In genomic region chr12:43751360-43751759, GRCh38 we compare ENCODE assay signal across 2 cellular contexts. TPM values are rescaled to one million over a fixed set of nuclear protein-coding genes. Genes with fewer than 3 reads are reported as not detected.
DNase-seq lines count a peak whose midpoint lies in the region; ATAC-seq, FAIRE-seq and TF ChIP-seq lines count a peak whose summit lies in the region.
"Not testable (repeated sequence)": the region's sequence is repeated elsewhere in the genome, so short reads cannot be mapped to it uniquely, and the experiment has no call there.

No MANE protein-coding gene starts in this region.

- H3K27me3 ChIP-seq in K562 (ENCODE audit: control insufficient read depth in 2 of 2, insufficient read depth in 2 of 2, low read length in 2 of 2) = not testable (repeated sequence)

- H3K9ac ChIP-seq in K562 (ENCODE audit: insufficient read depth in 1 of 2, low read depth in 2 of 2, low read length in 2 of 2) = not testable (repeated sequence)

- H3K4me2 ChIP-seq in K562 (ENCODE audit: insufficient read depth, low read length) = not testable (repeated sequence)

- not testable (repeated sequence) for H3K9me1 ChIP-seq in K562 (ENCODE audit: control insufficient read depth, insufficient read depth, low read length)

- not testable (repeated sequence) for H3K27ac ChIP-seq in HEK293 (ENCODE audit: extremely low read depth, low read depth, low read length); K562 (ENCODE audit: extremely low read depth, low read depth, low read length)

- H3K4me1 ChIP-seq in HEK293 (ENCODE audit: control insufficient read depth, insufficient read depth, low read length); K562 (replicated peaks in 1 of 2; ENCODE audit: control insufficient read depth in 2 of 2, insufficient read depth in 2 of 2, low read length in 2 of 2): not testable (repeated sequence)

- TF ChIP-seq CTCF in HEK293 (tag by site-specific recombination; IDR thresholded peaks at IDR 0.05); K562 (IDR thresholded peaks at IDR 0.05 in 2 of 3, conservative IDR thresholded peaks at IDR 0.05 in 1 of 3; ENCODE audit: insufficient read depth in 2 of 3, low read depth in 1 of 3, low read length in 3 of 3): not testable (repeated sequence)

- BruUV-seq in K562 (replicated peaks; lab: Mats Ljungman, UMichigan) = not testable (repeated sequence)

- H4K20me1 ChIP-seq in K562 (replicated peaks; ENCODE audit: control insufficient read depth, insufficient read depth, low read length) = not testable (repeated sequence)

- in situ Hi-C loops in K562 (cut with MboI) = not testable (repeated sequence)

- DNase-seq in K562 (ENCODE audit: extremely low read depth in 1 of 4, low spot score in 3 of 4) = not testable (repeated sequence)

- H3K4me3 ChIP-seq in HEK293 (ENCODE audit: low read depth, low read length); K562: not testable (repeated sequence)

- intact Hi-C loops in K562 (cut with micrococcal nuclease) = not testable (repeated sequence)

- TF ChIP-seq EP300 in K562 (IDR thresholded peaks at IDR 0.05; ENCODE audit: low read length) = not testable (repeated sequence)

- H2AFZ ChIP-seq in K562 (ENCODE audit: low read depth, low read length) = not testable (repeated sequence)

- POLR2A ChIA-PET in HEK293 (lab: Yijun Ruan, JAX); K562 (lab: Yijun Ruan, JAX): not testable (repeated sequence)

- H3K36me3 ChIP-seq in HEK293 (ENCODE audit: control insufficient read depth in 2 of 2, insufficient read depth in 1 of 2, low read length in 2 of 2) (peaks cover 7 to 22% of the 10 kb centered on the region in 2 experiments), K562 (ENCODE audit: control insufficient read depth, insufficient read depth, low read length) (peaks cover 56% of the 10 kb centered on the region)

- peaks cover 50% of the 10 kb centered on the region for H3K79me2 ChIP-seq in K562 (ENCODE audit: control insufficient read depth, insufficient read depth, low read length)

- TF ChIP-seq POLR2A in K562 (conservative IDR thresholded peaks at IDR 0.05) = not testable (repeated sequence)

- H3K9me3 ChIP-seq in HEK293 (ENCODE audit: control insufficient read depth, insufficient read depth, low read depth, low read length); K562 (replicated peaks; ENCODE audit: control insufficient read depth, insufficient read depth, low read depth, low read length): not testable (repeated sequence)

- not testable (repeated sequence) for FAIRE-seq in K562 (lab: Jason Lieb, UNC)

- CTCF ChIA-PET in HEK293 (lab: Yijun Ruan, JAX); K562 (lab: Yijun Ruan, JAX; ENCODE audit: low intra/inter-chr PET ratio): not testable (repeated sequence)

- not testable (repeated sequence) for ATAC-seq in K562

- WGBS in K562 (ENCODE audit: insufficient coverage, low coverage, missing lambda C conversion rate) = 100% methylated on average over 2 of the region's 6 CpGs

- TF ChIP-seq RAD21 in K562 (CRISPR knock-in tag; conservative IDR thresholded peaks at IDR 0.05 in 1 of 2, IDR thresholded peaks at IDR 0.05 in 1 of 2) = not testable (repeated sequence)

TF ChIP-seq in HEK293, 187 proteins besides CTCF, POLR2A, EP300 and RAD21:
- 0 out of 2 replicates have a peak, but pooled peaks have one; percentile 22 for TF ChIP-seq ZNF580 (tag by site-specific recombination; IDR thresholded peaks at IDR 0.05)
- TF ChIP-seq ZNF146 (tag by site-specific recombination; IDR thresholded peaks at IDR 0.05) = peak; percentile 95
TF ChIP-seq in HEK293: peak in this region for 2; not testable (repeated sequence) for 185.

TF ChIP-seq in K562, 482 proteins besides CTCF, POLR2A, EP300 and RAD21:
- TF ChIP-seq ZNF146 (CRISPR knock-in tag; IDR thresholded peaks at IDR 0.05; ENCODE audit: unreplicated experiment) = peak; percentile 9

RNA-seq across cellular contexts. Expression of gene PUS7L, which starts 7.2 kb away (rescaled TPM):
- total RNA-seq in K562 (2011; cell fraction: chromatin; rRNA removed; ENCODE audit: low replicate concordance) = 11.5 and 61.1 TPM in 2 replicates
- total RNA-seq in K562 (2011; cell fraction: nucleolus; rRNA removed) = 4.5 and 7.2 TPM in 2 replicates
- total RNA-seq in K562 (2011; cell fraction: nucleoplasm; rRNA removed) = 15.5 and 28.9 TPM in 2 replicates
- 14.9 and 15.3 TPM in 2 replicates for total RNA-seq in K562 (2014; rRNA removed)
- 53.3 and 64.3 TPM in 2 replicates for total RNA-seq in K562 (2014; rRNA removed; fragmentation: Illumina TruSeq; extraction: Trizol)
- 37.0 and 43.2 TPM in 2 replicates for total RNA-seq in K562 (2015; rRNA removed; fragmentation: Illumina TruSeq; extraction: Trizol)
- 25.2 and 29.0 TPM in 2 replicates for total RNA-seq in K562 (2021)
- 23.6 and 27.5 TPM in 2 replicates for polyA plus RNA-seq in K562 (2011; rRNA removed)
- 3.2 and 7.9 TPM in 2 replicates for polyA plus RNA-seq in K562 (2011; cell fraction: cytosol; rRNA removed)
- 14.0 and 21.1 TPM in 2 replicates for polyA plus RNA-seq in K562 (2011; cell fraction: nucleus; rRNA removed)
- 5.7 and 9.9 TPM in 2 replicates for polyA plus RNA-seq in K562 (2012)
- polyA plus RNA-seq in K562 (2014; fragmentation: Illumina TruSeq; extraction: Trizol) = 15.5 and 19.3 TPM in 2 replicates
- polyA plus RNA-seq in K562 (2014; fragmentation: Nextera tagmentation; extraction: Ambion mirVana) = 10 to 100 TPM; 11.4 to 46.0 TPM
- 10.8 and 12.7 TPM in 2 replicates for polyA plus RNA-seq in K562 (2014; rRNA removed)
- polyA minus RNA-seq in K562 (2011; rRNA and poly(A)+ RNA removed) = 76.5 and 84.5 TPM in 2 replicates
- polyA minus RNA-seq in K562 (2011; cell fraction: cytosol; rRNA and poly(A)+ RNA removed) = 12.7 and 21.4 TPM in 2 replicates
- polyA minus RNA-seq in K562 (2011; cell fraction: nucleus; rRNA and poly(A)+ RNA removed) = 15.5 and 28.7 TPM in 2 replicates

RNA-seq across cellular contexts. Expression of gene IRAK4, which starts 7.4 kb away (rescaled TPM):
- 20.8 and 50.5 TPM in 2 replicates for total RNA-seq in K562 (2011; cell fraction: chromatin; rRNA removed; ENCODE audit: low replicate concordance)
- 9.3 and 12.6 TPM in 2 replicates for total RNA-seq in K562 (2011; cell fraction: nucleolus; rRNA removed)
- total RNA-seq in K562 (2011; cell fraction: nucleoplasm; rRNA removed) = 18.5 and 41.3 TPM in 2 replicates
- 11.0 and 13.8 TPM in 2 replicates for total RNA-seq in K562 (2014; rRNA removed)
- 22.3 and 22.7 TPM in 2 replicates for total RNA-seq in K562 (2014; rRNA removed; fragmentation: Illumina TruSeq; extraction: Trizol)
- total RNA-seq in K562 (2015; rRNA removed; fragmentation: Illumina TruSeq; extraction: Trizol) = 17.5 and 18.8 TPM in 2 replicates
- total RNA-seq in K562 (2021) = 14.5 and 14.7 TPM in 2 replicates
- 31.3 and 34.5 TPM in 2 replicates for polyA plus RNA-seq in K562 (2011; rRNA removed)
- 6.6 and 11.5 TPM in 2 replicates for polyA plus RNA-seq in K562 (2011; cell fraction: cytosol; rRNA removed)
- polyA plus RNA-seq in K562 (2011; cell fraction: nucleus; rRNA removed) = 18.1 and 24.4 TPM in 2 replicates
- polyA plus RNA-seq in K562 (2012) = 11.7 and 19.0 TPM in 2 replicates
- polyA plus RNA-seq in K562 (2014; fragmentation: Illumina TruSeq; extraction: Trizol) = 14.9 and 17.2 TPM in 2 replicates
- 10 to 100 TPM; 10.8 to 12.8 TPM for polyA plus RNA-seq in K562 (2014; fragmentation: Nextera tagmentation; extraction: Ambion mirVana)
- polyA plus RNA-seq in K562 (2014; rRNA removed) = 15.1 and 16.0 TPM in 2 replicates
- polyA minus RNA-seq in K562 (2011; rRNA and poly(A)+ RNA removed) = 32.6 and 34.5 TPM in 2 replicates
- 9.9 and 11.9 TPM in 2 replicates for polyA minus RNA-seq in K562 (2011; cell fraction: cytosol; rRNA and poly(A)+ RNA removed)
- polyA minus RNA-seq in K562 (2011; cell fraction: nucleus; rRNA and poly(A)+ RNA removed) = 14.4 and 22.3 TPM in 2 replicates

RNA-seq across cellular contexts. Expression of gene TWF1, which starts 54.8 kb away (rescaled TPM):
- 8.5 and 39.9 TPM in 2 replicates for total RNA-seq in K562 (2011; cell fraction: chromatin; rRNA removed; ENCODE audit: low replicate concordance)
- total RNA-seq in K562 (2011; cell fraction: nucleolus; rRNA removed) = 7.0 and 7.7 TPM in 2 replicates
- total RNA-seq in K562 (2011; cell fraction: nucleoplasm; rRNA removed) = 20.2 and 20.7 TPM in 2 replicates
- total RNA-seq in K562 (2014; rRNA removed) (19.6 and 21.7 TPM in 2 replicates), K562 (2014; rRNA removed; fragmentation: Illumina TruSeq; extraction: Trizol) (26.0 and 29.6 TPM in 2 replicates), K562 (2015; rRNA removed; fragmentation: Illumina TruSeq; extraction: Trizol) (26.8 and 29.4 TPM in 2 replicates), K562 (2021) (17.2 and 17.4 TPM in 2 replicates)
- polyA plus RNA-seq in K562 (2011; rRNA removed) (18.1 and 23.7 TPM in 2 replicates), K562 (2014; fragmentation: Illumina TruSeq; extraction: Trizol) (17.8 and 23.4 TPM in 2 replicates), K562 (2014; fragmentation: Nextera tagmentation; extraction: Ambion mirVana) (10 to 100 TPM; 10.3 to 14.1 TPM), K562 (2014; rRNA removed) (20.7 and 29.1 TPM in 2 replicates)
- 3.7 and 7.8 TPM in 2 replicates for polyA plus RNA-seq in K562 (2011; cell fraction: cytosol; rRNA removed)
- 10.3 and 18.0 TPM in 2 replicates for polyA plus RNA-seq in K562 (2011; cell fraction: nucleus; rRNA removed)
- polyA plus RNA-seq in K562 (2012) = 14.3 and 15.7 TPM in 2 replicates
- 15.0 and 18.9 TPM in 2 replicates for polyA minus RNA-seq in K562 (2011; rRNA and poly(A)+ RNA removed)
- polyA minus RNA-seq in K562 (2011; cell fraction: cytosol; rRNA and poly(A)+ RNA removed) = 11.4 and 13.8 TPM in 2 replicates
- 25.6 and 50.9 TPM in 2 replicates for polyA minus RNA-seq in K562 (2011; cell fraction: nucleus; rRNA and poly(A)+ RNA removed)
